ENCODE assay signal across 8 cellular contexts in the genomic region with DNA sequence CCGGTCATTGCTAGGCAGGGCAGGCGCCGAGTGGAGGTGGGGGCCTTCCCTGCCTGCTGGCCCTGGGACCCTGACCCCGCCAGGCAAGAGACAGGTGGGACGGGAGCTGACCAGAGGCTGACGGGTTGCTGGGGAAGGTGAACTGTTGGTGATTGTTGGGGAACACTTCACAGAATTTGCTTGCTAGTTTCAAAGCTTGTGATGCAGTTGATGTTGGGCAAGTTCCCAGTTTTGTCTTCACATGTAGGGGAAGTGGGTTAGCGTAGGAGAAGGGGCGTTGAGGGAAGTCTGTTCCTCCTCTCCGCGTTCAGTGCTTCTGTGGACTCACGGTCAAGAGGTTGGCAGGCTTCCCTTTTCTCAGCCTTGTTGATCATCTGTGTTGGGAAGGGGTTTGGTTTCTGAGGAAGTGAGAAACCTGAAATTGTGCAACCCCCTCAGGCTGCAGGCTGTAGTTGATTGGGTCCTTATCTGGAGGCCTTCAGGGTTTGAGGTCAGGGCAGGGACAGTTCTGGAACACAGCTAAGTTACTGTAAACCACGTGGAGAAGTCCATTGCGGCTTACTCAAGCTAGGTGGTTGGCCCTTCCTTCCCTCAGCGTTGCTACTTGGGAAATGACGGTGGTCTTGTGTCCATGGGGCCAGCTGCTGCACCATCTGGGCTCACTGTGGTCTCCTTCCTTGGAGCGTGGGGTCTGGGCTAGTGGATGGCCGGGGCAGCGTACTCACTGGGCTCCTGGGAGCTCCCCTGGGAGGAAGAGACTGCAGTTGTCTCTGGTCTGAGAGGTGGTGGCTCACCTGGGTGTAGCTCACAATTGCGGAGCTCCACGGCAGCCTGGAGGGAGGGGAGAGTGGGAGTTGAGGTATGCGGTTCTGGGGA. TPM values are rescaled to one million over a fixed set of nuclear protein-coding genes. Genes with fewer than 3 reads are reported as not detected.
DNase-seq lines count a peak whose midpoint lies in the region; ATAC-seq and TF ChIP-seq lines count a peak whose summit lies in the region.

No MANE protein-coding gene starts in this region.

- peaks cover 6 to 71% of the 10 kb centered on the region in 2 experiments for H3K79me1 ChIP-seq in IMR-90 (ENCODE audit: low read depth in 1 of 2, low read length in 2 of 2)

- no peaks in the 10 kb centered on the region for H3K9me3 Mint-ChIP-seq in activated CD4-positive, alpha-beta T cell treated with anti-CD3 and anti-CD28 coated beads, Interleukin-2, amount 10 ng/mL, durations not matched to agents 7 days and 5 days
- H3K9me3 Mint-ChIP-seq in nephron progenitor cell, result peaks cover 2% of the 10 kb centered on the region

- dilution Hi-C loops in IMR-90 (cut with HindIII; ENCODE audit: low sequenced_read_pairs, unreplicated experiment), result no loop called here

- 76% methylated on average over 10 of the region's 21 CpGs; no CpG with 5 or more reads in 1 of the 2 experiments for WGBS in IMR-90 (ENCODE audit: extremely low coverage in 2 of 2, insufficient read length in 1 of 2), 2 experiments
- 44 to 75% methylated on average over 12 to 15 of the region's 21 CpGs for WGBS in esophagus squamous epithelium, 2 donors
- WGBS in aorta, 2 donors, result 67 to 69% methylated on average over 21 of the region's 21 CpGs

- peaks cover 27% of the 10 kb centered on the region for H3K9me1 ChIP-seq in IMR-90 (ENCODE audit: insufficient read depth, low read length)

- H3K4me1 Mint-ChIP-seq in activated CD4-positive, alpha-beta T cell treated with anti-CD3 and anti-CD28 coated beads, Interleukin-2, amount 10 ng/mL, durations not matched to agents 7 days and 5 days, result peaks cover 84% of the 10 kb centered on the region
- H3K4me1 Mint-ChIP-seq in nephron progenitor cell, result peaks cover 84% of the 10 kb centered on the region

- TF ChIP-seq CTCF in IMR-90 (conservative IDR thresholded peaks at IDR 0.05; ENCODE audit: low read depth, low read length) (no peak), esophagus squamous epithelium (IDR thresholded peaks at IDR 0.05) (no peak), nephron progenitor cell (IDR thresholded peaks at IDR 0.05) (no peak)

- H4K5ac ChIP-seq in IMR-90 (ENCODE audit: low read depth, low read length), result no peak overlapping the region

- H3K36me3 Mint-ChIP-seq in activated CD4-positive, alpha-beta T cell treated with anti-CD3 and anti-CD28 coated beads, Interleukin-2, amount 10 ng/mL, durations not matched to agents 7 days and 5 days (ENCODE audit: low read depth), result peaks cover 65% of the 10 kb centered on the region
- H3K36me3 Mint-ChIP-seq in nephron progenitor cell (ENCODE audit: low read depth), result peaks cover 75% of the 10 kb centered on the region

- POLR2A ChIA-PET in IMR-90 (lab: Charles Lee; ENCODE audit: unreplicated experiment), result interaction anchor here (1.5 kb wide), 1 partner anchor 18 kb away, joined by 6 read pairs; a partner anchor contains a TSS
- POLR2A ChIA-PET in activated CD4-positive, alpha-beta T cell treated with anti-CD3 and anti-CD28 coated beads, Interleukin-2, amount 10 ng/mL, durations not matched to agents 7 days and 5 days (lab: Charles Lee), result interaction anchor here (0.6 to 1.1 kb wide), 2 partner anchors 19 to 1236 kb away, joined by 4 read pairs; a partner anchor contains a TSS

- no peak overlapping the region for H2BK120ac ChIP-seq in IMR-90 (ENCODE audit: low read depth, low read length)

- peak overlapping the region; percentile 51 for H3K27ac Mint-ChIP-seq in activated CD4-positive, alpha-beta T cell treated with anti-CD3 and anti-CD28 coated beads, Interleukin-2, amount 10 ng/mL, durations not matched to agents 7 days and 5 days
- peak overlapping the region; percentile 96 for H3K27ac Mint-ChIP-seq in nephron progenitor cell

- ATAC-seq in IMR-90 (ENCODE audit: low read depth) (peak; percentile 1; the same call in 1 of the 2 replicates), aorta (ENCODE audit: low FRiP score) (peak; percentile 68)

- no peak overlapping the region; the same call in 1 of the 2 replicates for H3K18ac ChIP-seq in IMR-90 (ENCODE audit: low read depth, low read length)

- no peak overlapping the region for H4K91ac ChIP-seq in IMR-90 (ENCODE audit: insufficient read depth, low read depth, low read length)

- H3K4me2 ChIP-seq in IMR-90 (ENCODE audit: low read depth, low read length), result no peak overlapping the region; the same call in 1 of the 2 replicates

- peak overlapping the region; percentile 12 for H2BK5ac ChIP-seq in IMR-90 (ENCODE audit: low read depth, low read length, poor library complexity, severe bottlenecking)

- H3K23ac ChIP-seq in IMR-90 (ENCODE audit: low read depth, low read length), result peak overlapping the region; percentile 51; the same call in 1 of the 2 replicates

- H3K4ac ChIP-seq in IMR-90 (ENCODE audit: low read depth, low read length), result no peak overlapping the region

- no peak overlapping the region for H2AK9ac ChIP-seq in IMR-90 (replicated peaks; ENCODE audit: low read depth, low read length, poor library complexity)

- peaks cover 81% of the 10 kb centered on the region for H4K20me1 ChIP-seq in IMR-90 (ENCODE audit: insufficient read depth, low read length)

- H2BK15ac ChIP-seq in IMR-90 (ENCODE audit: low read depth, low read length), result no peak overlapping the region

- DNase-seq in A172 (ENCODE audit: low spot score), result peak; percentile 40
- peak; percentile 78 for DNase-seq in IMR-90
- peak; percentile 34 for DNase-seq in activated CD4-positive, alpha-beta T cell treated with anti-CD3 and anti-CD28 coated beads, Interleukin-2, amount 10 ng/mL, durations not matched to agents 7 days and 5 days
- DNase-seq in esophagus squamous epithelium (lab: John Stamatoyannopoulos, UW), result no peak
- DNase-seq in nephron progenitor cell, result no peak
- DNase-seq in aorta, result peak; percentile 78 to 89
- DNase-seq in ACHN, result no peak

- H3K4me3 ChIP-seq in IMR-90 (ENCODE audit: insufficient read depth, low read depth, low read length), result no peak overlapping the region
- H3K4me3 ChIP-seq in esophagus squamous epithelium, result peak overlapping the region in 1 of 4 donors; percentile 35
- no peak overlapping the region for H3K4me3 ChIP-seq in aorta (ENCODE audit: low read length in 2 of 2)

- no TSS peak for BruUV-seq in IMR-90 (replicated peaks; lab: Mats Ljungman, UMichigan)

- no peak overlapping the region for H2AK5ac ChIP-seq in IMR-90 (ENCODE audit: low read depth, low read length)

- CTCF ChIA-PET in IMR-90 (lab: Yijun Ruan, JAX), result no interaction called here
- CTCF ChIA-PET in activated CD4-positive, alpha-beta T cell treated with anti-CD3 and anti-CD28 coated beads, Interleukin-2, amount 10 ng/mL, durations not matched to agents 7 days and 5 days (lab: Charles Lee), result interaction anchor here (1.0 kb wide), 1 partner anchor 19 kb away, joined by 3 read pairs; a partner anchor contains a TSS

- no peak overlapping the region for H4K8ac ChIP-seq in IMR-90 (ENCODE audit: low read depth in 2 of 2, low read length in 2 of 2)

- H3K36me3 ChIP-seq in IMR-90 (ENCODE audit: control insufficient read depth, insufficient read depth, low read length) (peaks cover 44% of the 10 kb centered on the region), esophagus squamous epithelium (peaks cover 29 to 59% (median 34%) of the 10 kb centered on the region in 3 donors), aorta (ENCODE audit: control insufficient read depth in 1 of 2, insufficient read depth in 2 of 2, low read length in 1 of 2) (peaks cover 0 to 9% of the 10 kb centered on the region in 2 donors)

- H3K4me3 Mint-ChIP-seq in activated CD4-positive, alpha-beta T cell treated with anti-CD3 and anti-CD28 coated beads, Interleukin-2, amount 10 ng/mL, durations not matched to agents 7 days and 5 days, result peak overlapping the region; percentile 2
- peak overlapping the region; percentile 22 for H3K4me3 Mint-ChIP-seq in nephron progenitor cell

- TF ChIP-seq POLR2A in GM19099 (IDR thresholded peaks at IDR 0.05; ENCODE audit: extremely low read depth, insufficient read length, low read depth) (peak; percentile 60), IMR-90 (IDR thresholded peaks at IDR 0.05; ENCODE audit: low read depth, low read length) (peak; percentile 17; the same call in 1 of the 2 replicates), esophagus squamous epithelium (IDR thresholded peaks at IDR 0.05) (peak in 2 of 4 donors; percentile 15 to 26)

- in situ Hi-C loops in IMR-90 (cut with MboI; ENCODE audit: low sequenced_read_pairs) (loop anchor here (10.0 kb wide), 1 partner anchor 247 kb away; no protein-coding TSS in a partner anchor), ACHN (cut with HindIII; ENCODE audit: low pct_ligation_motif_present, low pct_unique_long_range_greater_than_20kb, low sequenced_read_pairs) (no loop called here)

- no peak overlapping the region for H2AFZ ChIP-seq in IMR-90 (replicated peaks; ENCODE audit: low read length, poor library complexity)

- no peaks in the 10 kb centered on the region for H3K27me3 Mint-ChIP-seq in activated CD4-positive, alpha-beta T cell treated with anti-CD3 and anti-CD28 coated beads, Interleukin-2, amount 10 ng/mL, durations not matched to agents 7 days and 5 days
- H3K27me3 Mint-ChIP-seq in nephron progenitor cell (ENCODE audit: low read depth, poor library complexity), result peaks cover 7% of the 10 kb centered on the region

- intact Hi-C loops in IMR-90 (cut with micrococcal nuclease), result no loop called here
- intact Hi-C loops in esophagus squamous epithelium (cut with DNase I), result no loop called here
- intact Hi-C loops in aorta (cut with DNase I), result no loop called here

- TF ChIP-seq RAD21 in IMR-90 (IDR thresholded peaks at IDR 0.05; ENCODE audit: low read length), result no peak

- no peak overlapping the region for H3K56ac ChIP-seq in IMR-90 (ENCODE audit: extremely low read depth, insufficient read depth, low read length)

- H3K27me3 ChIP-seq in IMR-90 (ENCODE audit: control insufficient read depth, insufficient read depth, low read length) (no peaks in the 10 kb centered on the region), esophagus squamous epithelium (no peaks in the 10 kb centered on the region), aorta (ENCODE audit: control insufficient read depth in 1 of 2, insufficient read depth in 2 of 2, low read length in 1 of 2) (no peaks in the 10 kb centered on the region)

- H3K9me3 ChIP-seq in IMR-90 (ENCODE audit: control insufficient read depth, insufficient read depth, low read length) (no peaks in the 10 kb centered on the region), esophagus squamous epithelium (no peaks in the 10 kb centered on the region), aorta (ENCODE audit: control insufficient read depth, low read length) (no peaks in the 10 kb centered on the region)

- no peak overlapping the region for H3K9ac ChIP-seq in IMR-90 (ENCODE audit: low read depth, low read length)

- H3K27ac ChIP-seq in IMR-90 (ENCODE audit: insufficient read depth, low read length) (peak overlapping the region; percentile 48; the same call in 1 of the 2 replicates), esophagus squamous epithelium (peak overlapping the region; percentile 26 to 92 (median 60)), aorta (ENCODE audit: low read depth in 1 of 2, low read length in 2 of 2) (no peak overlapping the region)

- H3K4me1 ChIP-seq in IMR-90 (ENCODE audit: control insufficient read depth, insufficient read depth, low read length) (peaks cover 31% of the 10 kb centered on the region), esophagus squamous epithelium (peaks cover 31 to 77% (median 58%) of the 10 kb centered on the region in 3 donors), aorta (ENCODE audit: control insufficient read depth in 1 of 2, insufficient read depth in 2 of 2, low read length in 2 of 2) (no peaks in the 10 kb centered on the region)

- H3K14ac ChIP-seq in IMR-90 (replicated peaks; ENCODE audit: low read depth, low read length), result no peak overlapping the region

- H2BK20ac ChIP-seq in IMR-90 (ENCODE audit: low read depth, low read length), result no peak overlapping the region

RNA-seq across cellular contexts. Expression of a gene that starts 7.5 kb away (rescaled TPM):
- total RNA-seq in A172 (2014; rRNA removed; shearing (Covaris generic)), result 1,527 and 1,817 TPM in 2 replicates
- total RNA-seq in IMR-90 (2012; rRNA removed) (1,531 and 2,225 TPM in 2 replicates), esophagus squamous epithelium (1,000 to 10,000 TPM; 1,466 to 2,803 (median 2,105) TPM), aorta (1,000 to 10,000 TPM in 1 of 2 donors, 100 to 1,000 TPM in 1; 778 to 1,093 TPM)
- polyA plus RNA-seq in IMR-90 (2012; rRNA removed) (2,323 and 2,588 TPM in 2 replicates), aorta (1,000 to 10,000 TPM; 3,636 to 4,281 TPM)
- 5,840 and 5,869 TPM in 2 replicates for polyA plus RNA-seq in IMR-90 (2012; cell fraction: cytosol; rRNA removed)
- 1,199 and 1,463 TPM in 2 replicates for polyA plus RNA-seq in IMR-90 (2012; cell fraction: nucleus; rRNA removed; ENCODE audit: low replicate concordance)
- total RNA-seq in activated CD4-positive, alpha-beta T cell treated with anti-CD3 and anti-CD28 coated beads, Interleukin-2, amount 10 ng/mL, durations not matched to agents 7 days and 5 days, result 1,000 to 10,000 TPM; 1,257 to 1,351 TPM

RNA-seq across cellular contexts. Expression of a gene that starts 14.7 kb away (rescaled TPM):
- total RNA-seq in A172 (2014; rRNA removed; shearing (Covaris generic)), result not detected in 2 replicates
- not detected in 2 replicates for total RNA-seq in IMR-90 (2012; rRNA removed)
- polyA plus RNA-seq in IMR-90 (2012; rRNA removed), result not detected in 2 replicates
- not detected in 2 replicates for polyA plus RNA-seq in IMR-90 (2012; cell fraction: cytosol; rRNA removed)
- polyA plus RNA-seq in IMR-90 (2012; cell fraction: nucleus; rRNA removed; ENCODE audit: low replicate concordance), result not detected in 2 replicates
- 1 to 10 TPM in 1 of 2 experiments, under 1 TPM in 1; 0.62 to 2.0 TPM for total RNA-seq in activated CD4-positive, alpha-beta T cell treated with anti-CD3 and anti-CD28 coated beads, Interleukin-2, amount 10 ng/mL, durations not matched to agents 7 days and 5 days
- total RNA-seq in esophagus squamous epithelium, result 10 to 100 TPM in 1 of 4 donors, 1 to 10 TPM in 2, not detected in 1; 7.8 to 18.8 (median 8.3) TPM
- total RNA-seq in aorta, result 10 to 100 TPM; 18.8 to 26.7 TPM
- polyA plus RNA-seq in aorta, result 1 to 10 TPM in 1 of 2 donors, under 1 TPM in 1; 0.61 to 1.9 TPM

RNA-seq across cellular contexts. Expression of a gene that starts 17.0 kb away (rescaled TPM):
- 222 and 277 TPM in 2 replicates for total RNA-seq in A172 (2014; rRNA removed; shearing (Covaris generic))
- total RNA-seq in IMR-90 (2012; rRNA removed) (32.1 and 34.4 TPM in 2 replicates), esophagus squamous epithelium (10 to 100 TPM; 56.1 to 70.9 (median 64.4) TPM), aorta (10 to 100 TPM; 24.6 to 28.1 TPM)
- polyA plus RNA-seq in IMR-90 (2012; rRNA removed) (69.4 and 85.4 TPM in 2 replicates), aorta (10 to 100 TPM; 21.5 to 46.3 TPM)
- 76.0 and 115 TPM in 2 replicates for polyA plus RNA-seq in IMR-90 (2012; cell fraction: cytosol; rRNA removed)
- 23.3 and 54.8 TPM in 2 replicates for polyA plus RNA-seq in IMR-90 (2012; cell fraction: nucleus; rRNA removed; ENCODE audit: low replicate concordance)
- total RNA-seq in activated CD4-positive, alpha-beta T cell treated with anti-CD3 and anti-CD28 coated beads, Interleukin-2, amount 10 ng/mL, durations not matched to agents 7 days and 5 days, result 10 to 100 TPM in 1 of 2 experiments, 1 to 10 TPM in 1; 7.9 to 10.2 TPM

RNA-seq across cellular contexts. Expression of a gene that starts 18.8 kb away (rescaled TPM):
- total RNA-seq in A172 (2014; rRNA removed; shearing (Covaris generic)), result 405 and 408 TPM in 2 replicates
- 9.2 and 11.3 TPM in 2 replicates for total RNA-seq in IMR-90 (2012; rRNA removed)
- 121 and 137 TPM in 2 replicates for polyA plus RNA-seq in IMR-90 (2012; rRNA removed)
- polyA plus RNA-seq in IMR-90 (2012; cell fraction: cytosol; rRNA removed), result 132 and 169 TPM in 2 replicates
- polyA plus RNA-seq in IMR-90 (2012; cell fraction: nucleus; rRNA removed; ENCODE audit: low replicate concordance), result 124 and 275 TPM in 2 replicates
- 10 to 100 TPM; 56.0 to 61.0 TPM for total RNA-seq in activated CD4-positive, alpha-beta T cell treated with anti-CD3 and anti-CD28 coated beads, Interleukin-2, amount 10 ng/mL, durations not matched to agents 7 days and 5 days
- total RNA-seq in esophagus squamous epithelium, result 10 to 100 TPM; 32.2 to 56.2 (median 40.8) TPM
- total RNA-seq in aorta, result 10 to 100 TPM; 31.3 to 40.7 TPM
- 10 to 100 TPM; 11.9 to 22.0 TPM for polyA plus RNA-seq in aorta

RNA-seq across cellular contexts. Expression of a gene that starts 34.4 kb away (rescaled TPM):
- total RNA-seq in A172 (2014; rRNA removed; shearing (Covaris generic)), result not detected in 2 replicates
- not detected in 2 replicates for total RNA-seq in IMR-90 (2012; rRNA removed)
- not detected in 2 replicates for polyA plus RNA-seq in IMR-90 (2012; rRNA removed)
- polyA plus RNA-seq in IMR-90 (2012; cell fraction: cytosol; rRNA removed), result not detected in 2 replicates
- polyA plus RNA-seq in IMR-90 (2012; cell fraction: nucleus; rRNA removed; ENCODE audit: low replicate concordance), result not detected in 2 replicates
- under 1 TPM; 0.37 to 0.45 TPM for total RNA-seq in activated CD4-positive, alpha-beta T cell treated with anti-CD3 and anti-CD28 coated beads, Interleukin-2, amount 10 ng/mL, durations not matched to agents 7 days and 5 days
- total RNA-seq in esophagus squamous epithelium, result 1 to 10 TPM in 1 of 4 donors, under 1 TPM in 2, not detected in 1; 0.53 to 1.7 (median 0.95) TPM
- 10 to 100 TPM; 13.3 to 14.8 TPM for total RNA-seq in aorta
- polyA plus RNA-seq in aorta, result 1 to 10 TPM in 1 of 2 donors, under 1 TPM in 1; 0.43 to 4.8 TPM

Comparison
In these comparisons a context has a peak if more than half of its experiments do, and no peak if none do; other contexts are left out.
1. DNase-seq: peak in A172 (single experiment), IMR-90 (single experiment), activated CD4-positive, alpha-beta T cell treated with anti-CD3 and anti-CD28 coated beads, Interleukin-2, amount 10 ng/mL, durations not matched to agents 7 days and 5 days (single experiment) and aorta (2 of 2); none in esophagus squamous epithelium (single experiment), nephron progenitor cell (single experiment) and ACHN (single experiment).
2. H3K27ac ChIP-seq: peak in IMR-90 (single experiment) and esophagus squamous epithelium (4 of 4); none in aorta (0 of 2).